In genomic region chr6:132414761-132415160, GRCh38 we compare ENCODE assay signal across 16 cellular contexts. TPM values are rescaled to one million over a fixed set of nuclear protein-coding genes. Genes with fewer than 3 reads are reported as not detected.
DNase-seq lines count a peak whose midpoint lies in the region; ATAC-seq and TF ChIP-seq lines count a peak whose summit lies in the region.
"Had no signal": no experiment of that assay in that cellular context is flagged by ENCODE, and none has a peak within 500 bp of the region (broad histone marks: within the 10 kb centered on the region; RNA-seq: fewer than 3 reads in every experiment).

No MANE protein-coding gene starts in this region.

- no peak overlapping the region for H3K4ac ChIP-seq in mesenchymal stem cell (ENCODE audit: low read depth in 1 of 2, low read length in 2 of 2)

- H2AFZ ChIP-seq in ACC112 (ENCODE audit: low read length, unreplicated experiment) (peak overlapping the region; percentile 53), mesenchymal stem cell (ENCODE audit: low read depth, low read length) (no peak overlapping the region)

- H3K36me3 ChIP-seq in ACC112 (ENCODE audit: insufficient read depth, low read length) (no peaks in the 10 kb centered on the region), adipocyte (ENCODE audit: control insufficient read depth, insufficient read depth, low read length, severe bottlenecking) (no peaks in the 10 kb centered on the region), mesenchymal stem cell (ENCODE audit: control insufficient read depth in 1 of 2, insufficient read depth in 2 of 2, low read depth in 1 of 2, low read length in 2 of 2) (no peaks in the 10 kb centered on the region)

- H3K9ac ChIP-seq in adipocyte (ENCODE audit: low read length) (peak overlapping the region; percentile 23), mesenchymal stem cell (ENCODE audit: low read length) (peak overlapping the region; percentile 68)

- H3K4me3 ChIP-seq in ACC112 (ENCODE audit: low read depth, low read length), result no peak overlapping the region
- peak overlapping the region; percentile 56 for H3K4me3 ChIP-seq in adipocyte (ENCODE audit: low read length)
- peak overlapping the region in 1 of 2 experiments; percentile 56 for H3K4me3 ChIP-seq in mesenchymal stem cell (ENCODE audit: insufficient read depth in 1 of 2, low read depth in 1 of 2, low read length in 2 of 2)
- H3K4me3 ChIP-seq in coronary artery, result no peak overlapping the region
- H3K4me3 ChIP-seq: A549, K562 had no signal

- H3K36me3 Mint-ChIP-seq in activated T-cell treated with anti-CD3 and anti-CD28 coated beads, Interleukin-2, amount 50 U/mL, for 4 hours (ENCODE audit: insufficient read depth), result no peaks in the 10 kb centered on the region
- H3K36me3 Mint-ChIP-seq: CD14-positive monocyte had no signal

- H3K9me3 ChIP-seq in adipocyte (ENCODE audit: control insufficient read depth, low read length) (peaks cover 19% of the 10 kb centered on the region), mesenchymal stem cell (ENCODE audit: control insufficient read depth, low read length) (peaks cover 15% of the 10 kb centered on the region)
- H3K9me3 ChIP-seq: A549 had no signal

- no peaks in the 10 kb centered on the region for H3K79me1 ChIP-seq in mesenchymal stem cell (replicated peaks; ENCODE audit: low read length, poor library complexity, severe bottlenecking)

- no peak overlapping the region for H3K14ac ChIP-seq in mesenchymal stem cell (ENCODE audit: low read length in 2 of 2)

- no peak overlapping the region for H3K23ac ChIP-seq in mesenchymal stem cell (ENCODE audit: low read length in 2 of 2)

- H2BK5ac ChIP-seq in mesenchymal stem cell (ENCODE audit: low read depth, low read length, poor library complexity, severe bottlenecking), result no peak overlapping the region

- H3K4me2 ChIP-seq in mesenchymal stem cell (ENCODE audit: low read length, poor library complexity, severe bottlenecking), result no peak overlapping the region
- H3K4me2 ChIP-seq: A549 had no signal

- H2AK5ac ChIP-seq in mesenchymal stem cell (ENCODE audit: low read length, severe bottlenecking), result no peak overlapping the region

- WGBS in mesenchymal stem cell, result 86% methylated on average over 3 of the region's 5 CpGs

- DNase-seq in adipocyte (ENCODE audit: low read depth), result no peak
- DNase-seq in mesenchymal stem cell, result no peak
- no peak for DNase-seq in coronary artery (ENCODE audit: low spot score)
- DNase-seq in activated T-cell treated with anti-CD3 and anti-CD28 coated beads, Interleukin-2, amount 50 U/mL, for 4 hours, result no peak
- DNase-seq: GOT3, NCI-H1048, NCI-H146, NCI-H345, NCI-H526 treated with DMSO at 0.1 percent for 48 hours, SHP77 had no signal

- peaks cover 14% of the 10 kb centered on the region for H3K27me3 Mint-ChIP-seq in activated T-cell treated with anti-CD3 and anti-CD28 coated beads, Interleukin-2, amount 50 U/mL, for 4 hours (ENCODE audit: low read depth)

- H3K4me3 Mint-ChIP-seq in activated T-cell treated with anti-CD3 and anti-CD28 coated beads, Interleukin-2, amount 50 U/mL, for 4 hours, result no peak overlapping the region
- H3K4me3 Mint-ChIP-seq: CD14-positive monocyte had no signal

- H3K79me2 ChIP-seq in ACC112 (ENCODE audit: control insufficient read depth, insufficient read depth, low read length, unreplicated experiment), result no peaks in the 10 kb centered on the region

- H2BK15ac ChIP-seq in mesenchymal stem cell (ENCODE audit: low read depth, poor library complexity, severe bottlenecking), result no peak overlapping the region

- H4K91ac ChIP-seq in mesenchymal stem cell (ENCODE audit: low read length), result no peak overlapping the region

- peaks cover 31% of the 10 kb centered on the region for H3K4me1 ChIP-seq in ACC112 (ENCODE audit: control insufficient read depth, insufficient read depth, low read length, unreplicated experiment)
- H3K4me1 ChIP-seq in adipocyte (ENCODE audit: control insufficient read depth, insufficient read depth, low read length), result peaks cover 30% of the 10 kb centered on the region
- peaks cover 2% of the 10 kb centered on the region for H3K4me1 ChIP-seq in mesenchymal stem cell (ENCODE audit: control insufficient read depth, insufficient read depth, low read depth, low read length)
- H3K4me1 ChIP-seq: A549 had no signal

- peak; percentile 15 for ATAC-seq in GM18868 (IDR thresholded peaks at IDR 0.05; ENCODE audit: unreplicated experiment)
- no peak for ATAC-seq in HG03139 (IDR thresholded peaks at IDR 0.05; ENCODE audit: unreplicated experiment)
- no peak for ATAC-seq in activated T-cell treated with anti-CD3 and anti-CD28 coated beads, Interleukin-2, amount 50 U/mL, for 4 hours
- ATAC-seq: A549, K562 had no signal

- H3K27ac ChIP-seq in ACC112 (ENCODE audit: low read depth, low read length), result no peak overlapping the region
- H3K27ac ChIP-seq in mesenchymal stem cell (ENCODE audit: low read length, poor library complexity, severe bottlenecking), result no peak overlapping the region
- no peak overlapping the region for H3K27ac ChIP-seq in coronary artery
- H3K27ac ChIP-seq: A549 had no signal

- H3K9me3 Mint-ChIP-seq in activated T-cell treated with anti-CD3 and anti-CD28 coated beads, Interleukin-2, amount 50 U/mL, for 4 hours, result peaks cover 14% of the 10 kb centered on the region

- no peak for TF ChIP-seq CTCF in coronary artery (IDR thresholded peaks at IDR 0.05)

- no peak overlapping the region for H4K8ac ChIP-seq in mesenchymal stem cell (ENCODE audit: low read length)

- H3K18ac ChIP-seq in mesenchymal stem cell (ENCODE audit: low read depth in 1 of 2, low read length in 2 of 2), result no peak overlapping the region

- H3K4me1 Mint-ChIP-seq in activated T-cell treated with anti-CD3 and anti-CD28 coated beads, Interleukin-2, amount 50 U/mL, for 4 hours (ENCODE audit: low read depth), result no peaks in the 10 kb centered on the region
- H3K4me1 Mint-ChIP-seq: CD14-positive monocyte had no signal

- H2BK120ac ChIP-seq in mesenchymal stem cell (ENCODE audit: low read depth, low read length), result no peak overlapping the region

- no peaks in the 10 kb centered on the region for H3K27me3 ChIP-seq in ACC112 (ENCODE audit: insufficient read depth, low read length)
- H3K27me3 ChIP-seq in adipocyte (replicated peaks; ENCODE audit: control insufficient read depth, insufficient read depth, low read length), result no peaks in the 10 kb centered on the region
- no peaks in the 10 kb centered on the region for H3K27me3 ChIP-seq in mesenchymal stem cell (ENCODE audit: control insufficient read depth in 1 of 2, insufficient read depth in 1 of 2, low read length in 2 of 2)

- H2BK12ac ChIP-seq in mesenchymal stem cell (ENCODE audit: low read length in 2 of 2), result no peak overlapping the region

RNA-seq across cellular contexts. Expression of gene MOXD1, which starts 13.5 kb away (rescaled TPM):
- polyA plus RNA-seq in mesenchymal stem cell (2013, experiment 1 of 2), result 30.8 TPM
- polyA plus RNA-seq in mesenchymal stem cell (2013, experiment 2 of 2), result 32.3 TPM
- total RNA-seq in activated T-cell treated with anti-CD3 and anti-CD28 coated beads, Interleukin-2, amount 50 U/mL, for 4 hours, result not detected
- total RNA-seq: K562 had no signal
- polyA plus RNA-seq: CD14-positive monocyte, K562 had no signal
